ENCODE assay signal across 27 cellular contexts in the genomic region with DNA sequence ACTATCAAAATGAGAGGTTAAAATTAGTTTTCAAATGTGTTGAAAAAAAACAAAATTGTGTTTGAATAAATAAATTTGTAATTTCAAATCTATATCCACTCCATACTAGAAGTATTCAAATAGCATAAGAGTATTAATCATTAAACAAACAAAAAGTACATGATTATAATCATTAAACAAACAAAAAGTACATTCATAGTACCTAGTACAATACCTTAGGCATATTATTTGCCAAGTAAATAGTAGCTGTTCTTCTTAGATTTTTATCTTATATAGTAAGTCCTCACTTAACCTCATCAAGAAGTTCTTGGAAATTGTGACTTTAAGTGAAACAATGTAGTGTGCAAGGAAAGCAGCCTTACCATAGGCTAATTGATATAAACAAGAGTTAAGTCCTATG.
"Had no signal": no experiment of that assay in that cellular context is flagged by ENCODE, and none has a peak within 500 bp of the region (broad histone marks: within the 10 kb centered on the region; RNA-seq: fewer than 3 reads in every experiment).

No MANE protein-coding gene starts in this region.

- H3K4me1 ChIP-seq: esophagus squamous epithelium, psoas muscle, suprapubic skin, transverse colon, upper lobe of right lung, uterus had no signal

- H3K27ac Mint-ChIP-seq: effector memory CD8-positive, alpha-beta T cell; immature natural killer cell; memory B cell; natural killer cell; stimulated activated naive CD8-positive, alpha-beta T cell treated with anti-CD3 and anti-CD28 coated beads, Interleukin-15, amount 100 ng/mL, for 72 hours had no signal

- DNase-seq: effector memory CD8-positive, alpha-beta T cell; erythroblast; esophagus squamous epithelium; foreskin melanocyte; hypothalamus; immature natural killer cell; islet precursor cell; natural killer cell; occipital lobe; ovary; posterior cingulate gyrus; psoas muscle; stimulated activated CD4-positive, alpha-beta T cell treated with anti-CD3 and anti-CD28 coated beads, Interleukin-12 subunit alpha, Interleukin-12 subunit beta, amount 100 ng/mL, for 4 hours; stimulated activated CD4-positive, alpha-beta T cell treated with anti-CD3 and anti-CD28 coated beads, Interleukin-1b, Interleukin-23, amount 100 ng/mL, for 48 hours; stimulated activated CD4-positive, alpha-beta T cell treated with anti-CD3 and anti-CD28 coated beads, Interleukin-4, amount 100 ng/mL, for 1 hour; stimulated activated CD8-positive, alpha-beta memory T cell treated with anti-CD3 and anti-CD28 coated beads, Interleukin-4, amount 100 ng/mL, for 48 hours; stimulated activated naive CD4-positive, alpha-beta T cell; stimulated activated naive CD8-positive, alpha-beta T cell treated with anti-CD3 and anti-CD28 coated beads, Interleukin-15, amount 100 ng/mL, for 72 hours; transverse colon; upper lobe of right lung; uterus had no signal

- H3K9me3 ChIP-seq: esophagus squamous epithelium, ovary, psoas muscle, suprapubic skin, transverse colon, upper lobe of right lung, uterus had no signal

- H3K27ac ChIP-seq: coronary artery, esophagus squamous epithelium, ovary, psoas muscle, suprapubic skin, transverse colon, upper lobe of right lung, uterus had no signal

- H3K4me1 Mint-ChIP-seq: immature natural killer cell; memory B cell; natural killer cell; stimulated activated naive CD8-positive, alpha-beta T cell treated with anti-CD3 and anti-CD28 coated beads, Interleukin-15, amount 100 ng/mL, for 72 hours had no signal

- H3K27me3 ChIP-seq: esophagus squamous epithelium, ovary, suprapubic skin, transverse colon, upper lobe of right lung, uterus had no signal

- H3K4me3 ChIP-seq: coronary artery, esophagus squamous epithelium, lung, ovary, psoas muscle, smooth muscle cell, suprapubic skin, transverse colon, upper lobe of right lung, uterus had no signal

- H3K4me3 Mint-ChIP-seq: effector memory CD8-positive, alpha-beta T cell; immature natural killer cell; memory B cell; natural killer cell; stimulated activated naive CD8-positive, alpha-beta T cell treated with anti-CD3 and anti-CD28 coated beads, Interleukin-15, amount 100 ng/mL, for 72 hours had no signal

- H3K27me3 Mint-ChIP-seq: effector memory CD8-positive, alpha-beta T cell; memory B cell; stimulated activated naive CD8-positive, alpha-beta T cell treated with anti-CD3 and anti-CD28 coated beads, Interleukin-15, amount 100 ng/mL, for 72 hours had no signal

- ATAC-seq: effector memory CD8-positive, alpha-beta T cell; natural killer cell; psoas muscle; sciatic nerve; stimulated activated naive CD8-positive, alpha-beta T cell treated with anti-CD3 and anti-CD28 coated beads, Interleukin-15, amount 100 ng/mL, for 72 hours; upper lobe of right lung had no signal

- H3K36me3 Mint-ChIP-seq: immature natural killer cell, memory B cell, natural killer cell had no signal

- H3K36me3 ChIP-seq: esophagus squamous epithelium, ovary, suprapubic skin, transverse colon, upper lobe of right lung, uterus had no signal
